13 cellular contexts compared by ENCODE assay signal in the genomic region with DNA sequence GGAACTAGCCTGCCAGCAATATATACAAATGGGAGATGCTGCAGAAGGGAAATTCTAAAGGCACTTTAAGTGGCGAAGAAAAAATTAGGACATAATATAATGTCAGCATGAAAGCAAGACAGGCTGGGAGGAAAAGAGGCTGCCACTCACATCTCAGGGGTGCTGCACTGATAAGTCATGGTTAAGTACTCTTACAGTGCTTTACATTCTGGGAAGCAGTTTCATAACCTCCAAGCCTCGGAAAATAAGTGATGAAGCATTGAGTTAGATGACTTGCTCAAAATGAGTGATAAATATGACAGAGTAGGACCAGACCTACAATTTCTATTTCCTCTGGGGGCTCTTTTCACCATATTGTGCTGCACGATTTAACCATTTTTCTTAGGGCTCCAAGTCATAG.
A peak's percentile ranks its signal among the peaks of the same experiment; 100 is the strongest.
DNase-seq lines count a peak whose midpoint lies in the region; ATAC-seq and TF ChIP-seq lines count a peak whose summit lies in the region.
"Had no signal": no experiment of that assay in that cellular context is flagged by ENCODE, and none has a peak within 500 bp of the region (broad histone marks: within the 10 kb centered on the region; RNA-seq: fewer than 3 reads in every experiment).

No MANE protein-coding gene starts in this region.

- intact Hi-C loops in lower lobe of right lung (cut with DNase I) (no loop called here), upper lobe of right lung (cut with DNase I) (no loop called here)

- POLR2A ChIA-PET in HEK293T (lab: Yijun Ruan, JAX) = no interaction called here

- H3K27me3 ChIP-seq in lower lobe of right lung (ENCODE audit: low read depth) (no peaks in the 10 kb centered on the region), upper lobe of right lung (no peaks in the 10 kb centered on the region)

- peak overlapping the region in 2 of 3 donors; percentile 75 to 87 for H3K27ac Mint-ChIP-seq in IgD-negative memory B cell

- peaks cover 9% of the 10 kb centered on the region for H3K36me3 Mint-ChIP-seq in IgD-negative memory B cell

- peaks cover 9% of the 10 kb centered on the region for H3K4me1 ChIP-seq in lower lobe of right lung
- H3K4me1 ChIP-seq in upper lobe of right lung = peaks cover 3% of the 10 kb centered on the region

- H3K27ac ChIP-seq in lower lobe of right lung = no peak overlapping the region
- no peak overlapping the region for H3K27ac ChIP-seq in upper lobe of right lung
- H3K27ac ChIP-seq: GM23248 had no signal

- H3K4me3 ChIP-seq in lower lobe of right lung = no peak overlapping the region
- H3K4me3 ChIP-seq in upper lobe of right lung = no peak overlapping the region
- H3K4me3 ChIP-seq: GM12878, GM23248 had no signal

- ATAC-seq in lower lobe of right lung (peak; percentile 34 to 81), upper lobe of right lung (peak; percentile 54)
- ATAC-seq: GM12878, HCT116 had no signal

- CTCF ChIA-PET in HEK293T (lab: Yijun Ruan, JAX) = no interaction called here

- DNase-seq in amniotic epithelial cell (ENCODE audit: low read depth) = peak; percentile 51
- no peak for DNase-seq in lower lobe of right lung
- no peak for DNase-seq in upper lobe of right lung
- no peak for DNase-seq in 8988T
- no peak for DNase-seq in HEK293T (ENCODE audit: extremely low spot score)
- DNase-seq in stimulated activated CD4-positive, alpha-beta T cell treated with anti-CD3 and anti-CD28 coated beads, Interleukin-15, amount 100 ng/mL, for 24 hours = no peak
- DNase-seq: DMS 273 treated with DMSO at 0.1 percent for 48 hours, GM23248, IMR-90 had no signal

- no peaks in the 10 kb centered on the region for H3K9me3 Mint-ChIP-seq in IgD-negative memory B cell
- H3K9me3 Mint-ChIP-seq: CD14-positive monocyte had no signal

- no peaks in the 10 kb centered on the region for H3K27me3 Mint-ChIP-seq in IgD-negative memory B cell

- no peak for TF ChIP-seq CTCF in lower lobe of right lung (IDR thresholded peaks at IDR 0.05)
- TF ChIP-seq CTCF in upper lobe of right lung (IDR thresholded peaks at IDR 0.05) = no peak

- H3K36me3 ChIP-seq in lower lobe of right lung (peaks cover 74% of the 10 kb centered on the region), upper lobe of right lung (peaks cover 63% of the 10 kb centered on the region)

- no peak overlapping the region for H3K4me3 Mint-ChIP-seq in IgD-negative memory B cell
- H3K4me3 Mint-ChIP-seq: CD14-positive monocyte had no signal

- H3K9me3 ChIP-seq in lower lobe of right lung (no peaks in the 10 kb centered on the region), upper lobe of right lung (no peaks in the 10 kb centered on the region)

- peaks cover 1 to 3% (median 3%) of the 10 kb centered on the region in 3 donors for H3K4me1 Mint-ChIP-seq in IgD-negative memory B cell
- H3K4me1 Mint-ChIP-seq: CD14-positive monocyte had no signal

TF ChIP-seq in HEK293T, 16 proteins besides CTCF, POLR2A, EP300 and RAD21:
- TF ChIP-seq L3MBTL2 (conservative IDR thresholded peaks at IDR 0.05) (no peak), SP1 (IDR thresholded peaks at IDR 0.05) (no peak), ELF4 (IDR thresholded peaks at IDR 0.05) (no peak), LEF1 (IDR thresholded peaks at IDR 0.05; ENCODE audit: borderline replicate concordance) (no peak), ARNT (IDR thresholded peaks at IDR 0.05) (no peak)
TF ChIP-seq in HEK293T: peak in this region for 0.
